Comparison of ENCODE assay signal across 8 cellular contexts in the genomic region with DNA sequence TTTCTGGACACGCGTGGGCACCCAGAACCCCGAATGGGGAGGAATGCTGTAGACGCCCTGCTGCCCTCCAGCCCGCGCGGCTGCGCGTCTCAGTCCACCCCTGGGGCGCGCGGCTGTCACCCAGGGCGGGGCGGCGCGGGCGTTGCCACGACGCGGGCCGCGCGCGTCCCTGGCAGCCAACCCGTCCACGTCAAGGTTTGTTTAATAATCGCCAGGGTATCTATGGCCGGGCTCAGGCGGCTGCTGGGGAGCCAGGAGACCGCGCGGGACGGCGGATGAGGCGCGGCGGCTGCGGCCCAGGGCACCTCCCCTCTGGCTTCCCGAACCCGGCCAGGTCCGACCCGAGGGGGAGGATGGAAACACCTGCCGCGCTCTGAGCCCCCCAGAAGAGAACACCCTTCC. TPM values are rescaled to one million over a fixed set of nuclear protein-coding genes. Genes with fewer than 3 reads are reported as not detected.
DNase-seq lines count a peak whose midpoint lies in the region; ATAC-seq and TF ChIP-seq lines count a peak whose summit lies in the region.

A gene with protein sequence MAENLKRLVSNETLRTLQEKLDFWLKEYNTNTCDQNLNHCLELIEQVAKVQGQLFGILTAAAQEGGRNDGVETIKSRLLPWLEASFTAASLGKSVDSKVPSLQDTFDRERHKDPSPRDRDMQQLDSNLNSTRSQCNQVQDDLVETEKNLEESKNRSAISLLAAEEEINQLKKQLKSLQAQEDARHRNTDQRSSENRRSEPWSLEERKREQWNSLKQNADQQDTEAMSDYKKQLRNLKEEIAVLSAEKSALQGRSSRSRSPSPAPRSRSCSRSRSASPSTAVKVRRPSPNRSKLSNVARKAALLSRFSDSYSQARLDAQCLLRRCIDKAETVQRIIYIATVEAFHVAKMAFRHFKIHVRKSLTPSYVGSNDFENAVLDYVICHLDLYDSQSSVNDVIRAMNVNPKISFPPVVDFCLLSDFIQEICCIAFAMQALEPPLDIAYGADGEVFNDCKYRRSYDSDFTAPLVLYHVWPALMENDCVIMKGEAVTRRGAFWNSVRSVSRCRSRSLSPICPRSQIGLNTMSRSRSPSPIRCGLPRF (plus strand): TSS at position 92 of the 402 bp plus-strand sequence. CDS start 401 bp downstream, outside the sequence.

- peaks cover 21% of the 10 kb centered on the region for H3K4me1 Mint-ChIP-seq in brain

- TF ChIP-seq CTCF in brain (conservative IDR thresholded peaks at IDR 0.05), result no peak

- DNase-seq in AG20443 (ENCODE audit: low spot score) (peak; percentile 91), iris pigment epithelial cell (ENCODE audit: low read depth) (peak; percentile 28), OCI-M2 (lab: John Stamatoyannopoulos, UW; ENCODE audit: unreplicated experiment) (no peak), AML-193 (lab: John Stamatoyannopoulos, UW) (no peak)
- peak; percentile 11 for DNase-seq in stimulated activated naive CD8-positive, alpha-beta T cell treated with anti-CD3 and anti-CD28 coated beads, Interleukin-15, Interleukin-2, amounts not matched to agents 100 U/mL and 50 U/mL, for 24 hours

- H3K27ac Mint-ChIP-seq in brain, result peak within 1 kb of the TSS; percentile 86 to 98 (median 94)

- H3K9me3 Mint-ChIP-seq in brain, result peaks cover 0 to 35% (median 18%) of the 10 kb centered on the region in 5 experiments

- ATAC-seq in GM18873 (IDR thresholded peaks at IDR 0.05; ENCODE audit: low FRiP score, unreplicated experiment), result peak; percentile 34
- ATAC-seq in HG03280 (IDR thresholded peaks at IDR 0.05; ENCODE audit: unreplicated experiment), result peak; percentile 49
- no peak for ATAC-seq in stimulated activated naive CD8-positive, alpha-beta T cell treated with anti-CD3 and anti-CD28 coated beads, Interleukin-15, Interleukin-2, amounts not matched to agents 100 U/mL and 50 U/mL, for 24 hours

- H3K27me3 Mint-ChIP-seq in brain, result peaks cover 48% of the 10 kb centered on the region

- H3K4me3 Mint-ChIP-seq in brain, result peak within 1 kb of the TSS; percentile 84 to 97 (median 91)

- peaks cover 6% of the 10 kb centered on the region for H3K36me3 Mint-ChIP-seq in brain

RNA-seq across cellular contexts. Expression of the gene that starts here (rescaled TPM):
- polyA plus RNA-seq in brain (ENCODE audit: insufficient read depth, low read depth, low replicate concordance), result 3.6 TPM

Comparison
In these comparisons a context has a peak if more than half of its experiments do, and no peak if none do; other contexts are left out.
1. DNase-seq: peak in AG20443 (single experiment), iris pigment epithelial cell (single experiment) and stimulated activated naive CD8-positive, alpha-beta T cell treated with anti-CD3 and anti-CD28 coated beads, Interleukin-15, Interleukin-2, amounts not matched to agents 100 U/mL and 50 U/mL, for 24 hours (single experiment); none in OCI-M2 (single experiment) and AML-193 (0 of 2).